11 cellular contexts compared by ENCODE assay signal in the genomic region with DNA sequence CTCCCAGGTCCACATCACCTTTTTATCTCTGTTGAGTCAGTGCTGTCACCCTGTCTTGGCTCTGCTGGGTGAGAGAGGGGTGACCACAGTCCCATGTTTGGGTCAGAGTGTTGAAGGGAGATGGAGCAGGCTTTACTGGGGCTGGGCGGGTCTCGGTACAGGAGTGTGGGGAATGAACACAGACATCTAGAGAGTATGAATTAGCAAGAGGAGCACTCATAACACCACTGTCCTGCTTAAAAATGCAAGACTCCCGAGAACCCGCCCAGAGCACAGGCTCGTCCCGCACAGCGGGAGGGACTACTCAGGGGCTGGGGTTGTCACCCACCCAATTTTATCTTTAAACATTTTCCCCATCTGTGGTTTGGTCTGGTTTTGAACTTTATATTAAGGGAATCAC. TPM values are rescaled to one million over a fixed set of nuclear protein-coding genes. Genes with fewer than 3 reads are reported as not detected.
"Had no signal": no experiment of that assay in that cellular context is flagged by ENCODE, and none has a peak within 500 bp of the region (broad histone marks: within the 10 kb centered on the region; RNA-seq: fewer than 3 reads in every experiment).

No MANE protein-coding gene starts in this region.

- H3K9ac ChIP-seq: GM23248 had no signal

- DNase-seq: GM23248, GOT3, H9, HCEC 1CT, HFFc6 had no signal

- H3K4me3 ChIP-seq: GM23248, GM23338, HAP-1 had no signal

- H3K4me3 Mint-ChIP-seq: GM23338, H9, HFFc6 had no signal

- H3K4me2 ChIP-seq: GM23338 had no signal

- H3K27ac Mint-ChIP-seq: GM23338, H9, HFFc6 had no signal

- H2AFZ ChIP-seq: GM23248, GM23338 had no signal

- ATAC-seq: GM23338, HCT116 had no signal

- H3K9me3 Mint-ChIP-seq: GM23338, H9 had no signal

- H3K27ac ChIP-seq: GM23248 had no signal

- FAIRE-seq: H1, H54 had no signal

- H3K36me3 ChIP-seq: HAP-1 had no signal

- H3K9me3 ChIP-seq: HAP-1 had no signal

- H3K4me1 ChIP-seq: HAP-1 had no signal

RNA-seq across cellular contexts. Expression of a gene that starts 27.5 kb away (rescaled TPM):
- total RNA-seq: GM23248, H4, HFFc6 had no signal
- polyA plus RNA-seq: GM23248 had no signal
